In the genomic region with DNA sequence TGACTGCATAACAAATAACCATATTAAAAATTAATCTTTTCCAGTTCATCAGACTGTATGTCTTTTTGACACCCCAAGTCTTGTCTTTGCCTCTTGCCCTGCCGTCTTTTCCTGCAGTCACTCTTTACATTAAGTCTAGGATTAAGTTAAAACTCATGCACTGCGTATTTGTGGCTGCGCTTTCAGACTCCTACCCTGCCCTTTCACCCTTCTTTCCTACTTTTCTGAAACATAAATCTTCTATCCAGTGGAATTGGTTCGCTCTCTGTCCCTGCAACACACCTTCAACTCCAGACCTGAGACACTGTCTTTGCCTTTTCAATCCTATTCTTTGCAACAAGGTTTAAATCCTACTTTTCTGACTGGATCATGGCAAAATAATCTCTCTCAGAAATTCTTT, we compare ENCODE assay signal across 16 cellular contexts. TPM values are rescaled to one million over a fixed set of nuclear protein-coding genes. Genes with fewer than 3 reads are reported as not detected.
A peak's percentile ranks its signal among the peaks of the same experiment; 100 is the strongest.
DNase-seq lines count a peak whose midpoint lies in the region; ATAC-seq, FAIRE-seq and TF ChIP-seq lines count a peak whose summit lies in the region.
"Had no signal": no experiment of that assay in that cellular context is flagged by ENCODE, and none has a peak within 500 bp of the region (broad histone marks: within the 10 kb centered on the region; RNA-seq: fewer than 3 reads in every experiment).

No MANE protein-coding gene starts in this region.

- H3K27ac ChIP-seq in KOPT-K1 (ENCODE audit: low read depth, low read length, poor library complexity, severe bottlenecking) = peak overlapping the region; percentile 83
- peak overlapping the region; percentile 4; the same call in 1 of the 3 replicates for H3K27ac ChIP-seq in K562 (ENCODE audit: extremely low read depth, low read depth, low read length)
- no peak overlapping the region for H3K27ac ChIP-seq in trophoblast cell (ENCODE audit: low read depth, low read length)
- H3K27ac ChIP-seq: ascending aorta, Peyer's patch, thoracic aorta had no signal

- no peak overlapping the region for H3K4ac ChIP-seq in trophoblast cell (ENCODE audit: low read depth, low read length)

- no peak for TF ChIP-seq EP300 in K562 (IDR thresholded peaks at IDR 0.05; ENCODE audit: low read length)

- H2BK5ac ChIP-seq in trophoblast cell (ENCODE audit: low read depth, low read length, poor library complexity) = no peak overlapping the region

- H3K9me1 ChIP-seq in K562 (ENCODE audit: control insufficient read depth, insufficient read depth, low read length) = no peaks in the 10 kb centered on the region

- H3K36me3 ChIP-seq in KOPT-K1 (ENCODE audit: insufficient read depth, low read length) (no peaks in the 10 kb centered on the region), K562 (ENCODE audit: control insufficient read depth, insufficient read depth, low read length) (no peaks in the 10 kb centered on the region), trophoblast cell (ENCODE audit: control insufficient read depth in 1 of 2, insufficient read depth in 2 of 2, low read length in 2 of 2) (no peaks in the 10 kb centered on the region)
- H3K36me3 ChIP-seq: ascending aorta, Peyer's patch, thoracic aorta had no signal

- H3K18ac ChIP-seq in trophoblast cell (ENCODE audit: low read length) = no peak overlapping the region

- TF ChIP-seq POLR2A in K562 (conservative IDR thresholded peaks at IDR 0.05) = no peak

- in situ Hi-C loops in K562 (cut with MboI) = no loop called here

- no peak overlapping the region for H3K23ac ChIP-seq in trophoblast cell (ENCODE audit: low read length)

- H3K4me2 ChIP-seq in K562 (ENCODE audit: insufficient read depth, low read length) (peak overlapping the region; percentile 53), trophoblast cell (ENCODE audit: low read length) (no peak overlapping the region)

- no TSS peak for BruUV-seq in K562 (replicated peaks; lab: Mats Ljungman, UMichigan)

- WGBS in K562 (ENCODE audit: insufficient coverage, low coverage, missing lambda C conversion rate) = 18% methylated on average over 4 of the region's 4 CpGs
- WGBS in trophoblast cell (ENCODE audit: extremely low coverage, insufficient coverage, insufficient read length) = no CpG with 5 or more reads among the region's 4 CpGs

- no peaks in the 10 kb centered on the region for H4K20me1 ChIP-seq in K562 (replicated peaks; ENCODE audit: control insufficient read depth, insufficient read depth, low read length)

- peak; percentile 7 to 24 for ATAC-seq in activated CD4-positive, CD25-positive, alpha-beta regulatory T cell treated with anti-CD3 and anti-CD28 coated beads, Interleukin-2, amount 50 U/mL, for 24 hours
- ATAC-seq in K562 (peak; percentile 39), HG03457 (IDR thresholded peaks at IDR 0.05; ENCODE audit: unreplicated experiment) (no peak)
- ATAC-seq: sciatic nerve had no signal

- peaks cover 2% of the 10 kb centered on the region for H3K79me1 ChIP-seq in trophoblast cell (ENCODE audit: low read length)

- no peak overlapping the region for H3K14ac ChIP-seq in trophoblast cell (ENCODE audit: low read length)

- peak overlapping the region; percentile 80 for H2AFZ ChIP-seq in K562 (ENCODE audit: low read depth, low read length)
- no peak overlapping the region for H2AFZ ChIP-seq in trophoblast cell (ENCODE audit: insufficient read depth, low read length, poor library complexity)

- no peak for DNase-seq in activated CD4-positive, CD25-positive, alpha-beta regulatory T cell treated with anti-CD3 and anti-CD28 coated beads, Interleukin-2, amount 50 U/mL, for 72 hours
- DNase-seq in K562 (ENCODE audit: extremely low read depth in 1 of 4, low spot score in 3 of 4) (no peak), trophoblast cell (no peak), CD1c-positive myeloid dendritic cell (ENCODE audit: extremely low spot score) (no peak), HT-29 (ENCODE audit: low spot score) (no peak)
- DNase-seq: cortex of kidney, NCI-H2081 treated with DMSO at 0.1 percent for 48 hours, NCI-H748 treated with DMSO at 0.1 percent for 48 hours, Peyer's patch had no signal

- CTCF ChIA-PET in K562 (lab: Yijun Ruan, JAX; ENCODE audit: low intra/inter-chr PET ratio) = no interaction called here

- TF ChIP-seq CTCF in K562 (IDR thresholded peaks at IDR 0.05 in 2 of 3, conservative IDR thresholded peaks at IDR 0.05 in 1 of 3; ENCODE audit: insufficient read depth in 2 of 3, low read depth in 1 of 3, low read length in 3 of 3) = no peak

- H3K9me3 ChIP-seq in KOPT-K1 (ENCODE audit: insufficient read depth, low read length, poor library complexity, severe bottlenecking) (no peaks in the 10 kb centered on the region), K562 (replicated peaks; ENCODE audit: control insufficient read depth, insufficient read depth, low read depth, low read length) (peaks cover 3% of the 10 kb centered on the region; the same call in 1 of the 2 replicates), trophoblast cell (ENCODE audit: insufficient read depth, low read depth, low read length) (no peaks in the 10 kb centered on the region)
- H3K9me3 ChIP-seq: ascending aorta, Peyer's patch, thoracic aorta had no signal

- H4K8ac ChIP-seq in trophoblast cell (ENCODE audit: low read depth, low read length) = no peak overlapping the region

- TF ChIP-seq RAD21 in K562 (CRISPR knock-in tag; conservative IDR thresholded peaks at IDR 0.05 in 1 of 2, IDR thresholded peaks at IDR 0.05 in 1 of 2) = no peak

- H3K4me3 ChIP-seq in K562 = no peak overlapping the region
- H3K4me3 ChIP-seq in trophoblast cell (ENCODE audit: low read depth, low read length) = no peak overlapping the region
- H3K4me3 ChIP-seq: ascending aorta, Peyer's patch, thoracic aorta had no signal

- 0 out of 4 replicates have a peak overlapping the region, but pooled peaks of 1 of the 2 experiments have one; percentile 8 for H3K9ac ChIP-seq in K562 (ENCODE audit: insufficient read depth in 1 of 2, low read depth in 2 of 2, low read length in 2 of 2)
- no peak overlapping the region for H3K9ac ChIP-seq in trophoblast cell (ENCODE audit: low read length)

- H4K91ac ChIP-seq in trophoblast cell (ENCODE audit: low read depth, low read length) = peak overlapping the region; percentile 33

- H3K79me2 ChIP-seq in K562 (ENCODE audit: control insufficient read depth, insufficient read depth, low read length) (no peaks in the 10 kb centered on the region), trophoblast cell (ENCODE audit: control insufficient read depth, insufficient read depth, low read length, poor library complexity) (no peaks in the 10 kb centered on the region)

- H2BK12ac ChIP-seq in trophoblast cell (ENCODE audit: low read length) = peak overlapping the region; percentile 68

- no peak overlapping the region for H2BK120ac ChIP-seq in trophoblast cell (ENCODE audit: insufficient read depth, low read length, poor library complexity)

- H4K12ac ChIP-seq in trophoblast cell (ENCODE audit: low read depth, low read length) = no peak overlapping the region

- POLR2A ChIA-PET in K562 (lab: Yijun Ruan, JAX) = no interaction called here

- no peak overlapping the region for H2AK5ac ChIP-seq in trophoblast cell (ENCODE audit: low read length)

- intact Hi-C loops in K562 (cut with micrococcal nuclease) = no loop called here

- H3K27me3 ChIP-seq in K562 (ENCODE audit: control insufficient read depth in 2 of 2, insufficient read depth in 2 of 2, low read length in 2 of 2) = no peaks in the 10 kb centered on the region
- H3K27me3 ChIP-seq in trophoblast cell (ENCODE audit: insufficient read depth, low read length) = no peaks in the 10 kb centered on the region
- H3K27me3 ChIP-seq: ascending aorta, Peyer's patch had no signal

- FAIRE-seq in K562 (lab: Jason Lieb, UNC) = no peak
- FAIRE-seq: A204.1 had no signal

- H3K4me1 ChIP-seq in K562 (replicated peaks in 1 of 2; ENCODE audit: control insufficient read depth in 2 of 2, insufficient read depth in 2 of 2, low read length in 2 of 2) = peaks cover 0 to 12% of the 10 kb centered on the region in 2 experiments; a peak in 2 of 5 replicates
- peaks cover 0 to 2% of the 10 kb centered on the region in 2 experiments for H3K4me1 ChIP-seq in trophoblast cell (ENCODE audit: control insufficient read depth in 1 of 2, insufficient read depth in 2 of 2, low read length in 2 of 2)

TF ChIP-seq in K562, 482 proteins besides CTCF, POLR2A, EP300 and RAD21 (continues in another document):
- TF ChIP-seq, protein P1, sequence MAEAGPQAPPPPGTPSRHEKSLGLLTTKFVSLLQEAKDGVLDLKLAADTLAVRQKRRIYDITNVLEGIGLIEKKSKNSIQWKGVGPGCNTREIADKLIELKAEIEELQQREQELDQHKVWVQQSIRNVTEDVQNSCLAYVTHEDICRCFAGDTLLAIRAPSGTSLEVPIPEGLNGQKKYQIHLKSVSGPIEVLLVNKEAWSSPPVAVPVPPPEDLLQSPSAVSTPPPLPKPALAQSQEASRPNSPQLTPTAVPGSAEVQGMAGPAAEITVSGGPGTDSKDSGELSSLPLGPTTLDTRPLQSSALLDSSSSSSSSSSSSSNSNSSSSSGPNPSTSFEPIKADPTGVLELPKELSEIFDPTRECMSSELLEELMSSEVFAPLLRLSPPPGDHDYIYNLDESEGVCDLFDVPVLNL (CRISPR knock-in tag; IDR thresholded peaks at IDR 0.05; ENCODE audit: low read depth) = no peak
- TF ChIP-seq CEBPB (tag; IDR thresholded peaks at IDR 0.05) (no peak), ZNF444 (CRISPR knock-in tag; IDR thresholded peaks at IDR 0.05) (no peak), CEBPG (CRISPR knock-in tag; IDR thresholded peaks at IDR 0.05) (no peak), CEBPG (tag; conservative IDR thresholded peaks at IDR 0.05 in 1 of 2, IDR thresholded peaks at IDR 0.05 in 1 of 2) (no peak)

RNA-seq across cellular contexts. Expression of a gene that starts 19.9 kb away (rescaled TPM):
- total RNA-seq in K562 (2011; cell fraction: chromatin; rRNA removed; ENCODE audit: low replicate concordance) = 3.2 TPM in 2 replicates
- total RNA-seq in K562 (2011; cell fraction: nucleolus; rRNA removed) = 1.4 and 2.3 TPM in 2 replicates
- total RNA-seq in K562 (2011; cell fraction: nucleoplasm; rRNA removed) = 2.4 and 3.0 TPM in 2 replicates
- total RNA-seq in K562 (2014; rRNA removed) (0.37 and 1.9 TPM in 2 replicates), K562 (2014; rRNA removed; fragmentation: Illumina TruSeq; extraction: Trizol) (0.25 and 0.54 TPM in 2 replicates), K562 (2015; rRNA removed; fragmentation: Illumina TruSeq; extraction: Trizol) (0.15 and 0.29 TPM in 2 replicates), K562 (2021) (1.00 and 1.0 TPM in 2 replicates)
- polyA plus RNA-seq in K562 (2011; rRNA removed) (0.91 and 1.1 TPM in 2 replicates), K562 (2014; fragmentation: Illumina TruSeq; extraction: Trizol) (0.36 and 0.55 TPM in 2 replicates), K562 (2014; fragmentation: Nextera tagmentation; extraction: Ambion mirVana) (under 1 TPM in 1 of 2 experiments, not detected in 1; 0.18 TPM), K562 (2014; rRNA removed) (0.36 and 0.81 TPM in 2 replicates)
- 0.66 and 1.4 TPM in 2 replicates for polyA plus RNA-seq in K562 (2011; cell fraction: cytosol; rRNA removed)
- polyA plus RNA-seq in K562 (2011; cell fraction: nucleus; rRNA removed) = 1.5 and 1.9 TPM in 2 replicates
- polyA plus RNA-seq in K562 (2012) = 0.30 and 0.32 TPM in 2 replicates
- polyA minus RNA-seq in K562 (2011; rRNA and poly(A)+ RNA removed) = 1.1 and 2.4 TPM in 2 replicates
- polyA minus RNA-seq in K562 (2011; cell fraction: cytosol; rRNA and poly(A)+ RNA removed) = 0.67 and 1.3 TPM in 2 replicates
- 1.8 and 3.6 TPM in 2 replicates for polyA minus RNA-seq in K562 (2011; cell fraction: nucleus; rRNA and poly(A)+ RNA removed)
- polyA plus RNA-seq in trophoblast cell (2013) = 3.3 and 3.5 TPM in 2 replicates
- 18.9 and 22.4 TPM in 2 replicates for total RNA-seq in HT-29 (2014; rRNA removed; shearing (Covaris generic))
